In genomic region chr19:10292206-10292788, GRCh38 we compare ENCODE assay signal across 8 cellular contexts. TPM values are rescaled to one million over a fixed set of nuclear protein-coding genes. Genes with fewer than 3 reads are reported as not detected.
DNase-seq lines count a peak whose midpoint lies in the region; ATAC-seq and TF ChIP-seq lines count a peak whose summit lies in the region.

No MANE protein-coding gene starts in this region.

- WGBS in lung, 2 donors, result 1 to 2% methylated on average over 42 to 45 of the region's 45 CpGs

- peak; percentile 46 for ATAC-seq in GM21529 (IDR thresholded peaks at IDR 0.05; ENCODE audit: unreplicated experiment)
- peak; percentile 73 for ATAC-seq in lung (ENCODE audit: insufficient read depth, low FRiP score)
- ATAC-seq in GM19463 (IDR thresholded peaks at IDR 0.05; ENCODE audit: unreplicated experiment), result no peak

- H3K4me3 ChIP-seq in dorsolateral prefrontal cortex, result peak overlapping the region in 57 of 59 donors; percentile 21 to 72 (median 56)
- peak overlapping the region; percentile 20 for H3K4me3 ChIP-seq in lung

- no peaks in the 10 kb centered on the region for H3K9me3 Mint-ChIP-seq in activated CD4-positive, alpha-beta T cell treated with anti-CD3 and anti-CD28 coated beads, Interleukin-2, amount 10 ng/mL, durations not matched to agents 24 days and 14 days

- DNase-seq in Ammon's horn (ENCODE audit: low spot score) (peak; percentile 69), NAMALWA (ENCODE audit: low spot score) (peak; percentile 81), dorsolateral prefrontal cortex (peak in 7 of 10 donors; percentile 44 to 86 (median 70)), lung (ENCODE audit: low spot score) (peak; percentile 92)
- DNase-seq in activated CD4-positive, alpha-beta T cell treated with anti-CD3 and anti-CD28 coated beads, Interleukin-2, amount 10 ng/mL, durations not matched to agents 24 days and 14 days, result peak; percentile 92
- peak; percentile 54 for DNase-seq in stimulated activated CD8-positive, alpha-beta memory T cell treated with anti-CD3 and anti-CD28 coated beads, Interleukin-15, amount 100 ng/mL, for 1 hour (ENCODE audit: low read depth)

- peak overlapping the region; percentile 88 for H3K4me3 Mint-ChIP-seq in activated CD4-positive, alpha-beta T cell treated with anti-CD3 and anti-CD28 coated beads, Interleukin-2, amount 10 ng/mL, durations not matched to agents 24 days and 14 days

- intact Hi-C loops in activated CD4-positive, alpha-beta T cell treated with anti-CD3 and anti-CD28 coated beads, Interleukin-2, amount 10 ng/mL, durations not matched to agents 24 days and 14 days (cut with micrococcal nuclease), result loop anchor here (5.0 kb wide), 2 partner anchors 220 to 275 kb away; partner anchors contain the start of genes CDKN2D and KRI1
- intact Hi-C loops in dorsolateral prefrontal cortex (cut with DNase I), result no loop called here

- TF ChIP-seq CTCF in dorsolateral prefrontal cortex (IDR thresholded peaks at IDR 0.05 in 54 of 56, conservative IDR thresholded peaks at IDR 0.05 in 2 of 56; ENCODE audit: low read depth in 1 of 56, partially characterized antibody in 56 of 56) (no peak), lung (IDR thresholded peaks at IDR 0.05; ENCODE audit: control extremely low read depth, extremely low read depth) (no peak)

- H3K4me1 Mint-ChIP-seq in activated CD4-positive, alpha-beta T cell treated with anti-CD3 and anti-CD28 coated beads, Interleukin-2, amount 10 ng/mL, durations not matched to agents 24 days and 14 days, result peaks cover 59% of the 10 kb centered on the region

- H3K27ac ChIP-seq in dorsolateral prefrontal cortex (no peak overlapping the region), lung (ENCODE audit: low read depth in 1 of 2, low read length in 1 of 2) (peak overlapping the region in 1 of 2 donors; percentile 50)

- peaks cover 0 to 7% of the 10 kb centered on the region in 2 donors for H3K9me3 ChIP-seq in lung (ENCODE audit: control insufficient read depth in 2 of 2, insufficient read depth in 1 of 2, low read length in 1 of 2)

- H3K4me1 ChIP-seq in lung (ENCODE audit: control insufficient read depth in 2 of 2, insufficient read depth in 2 of 2, low read length in 2 of 2), result peaks cover 0 to 45% of the 10 kb centered on the region in 2 donors

- H3K27ac Mint-ChIP-seq in activated CD4-positive, alpha-beta T cell treated with anti-CD3 and anti-CD28 coated beads, Interleukin-2, amount 10 ng/mL, durations not matched to agents 24 days and 14 days, result peak overlapping the region; percentile 43

- peaks cover 54% of the 10 kb centered on the region for H3K27me3 Mint-ChIP-seq in activated CD4-positive, alpha-beta T cell treated with anti-CD3 and anti-CD28 coated beads, Interleukin-2, amount 10 ng/mL, durations not matched to agents 24 days and 14 days

- peaks cover 4% of the 10 kb centered on the region for H3K36me3 Mint-ChIP-seq in activated CD4-positive, alpha-beta T cell treated with anti-CD3 and anti-CD28 coated beads, Interleukin-2, amount 10 ng/mL, durations not matched to agents 24 days and 14 days (ENCODE audit: low read depth)

- peaks cover 0 to 98% (median 83%) of the 10 kb centered on the region in 45 donors for H3K27me3 ChIP-seq in dorsolateral prefrontal cortex
- H3K27me3 ChIP-seq in lung (ENCODE audit: control insufficient read depth, insufficient read depth), result no peaks in the 10 kb centered on the region

- no peaks in the 10 kb centered on the region for H3K36me3 ChIP-seq in lung (ENCODE audit: control insufficient read depth in 2 of 2, insufficient read depth in 2 of 2, low read length in 2 of 2)

RNA-seq across cellular contexts. Expression of gene ICAM5, which starts 2.5 kb away (rescaled TPM):
- total RNA-seq in activated CD4-positive, alpha-beta T cell treated with anti-CD3 and anti-CD28 coated beads, Interleukin-2, amount 10 ng/mL, durations not matched to agents 24 days and 14 days, result 3.0 and 3.8 TPM in 2 replicates
- total RNA-seq in dorsolateral prefrontal cortex (100 to 1,000 TPM in 1 of 120 experiments, 10 to 100 TPM in 119; 21.8 to 112 (median 61.0) TPM), lung (10 to 100 TPM; 22.2 to 32.1 TPM)
- polyA plus RNA-seq in lung, result 10 to 100 TPM in 1 of 2 donors, 1 to 10 TPM in 1; 4.1 to 15.0 TPM

RNA-seq across cellular contexts. Expression of gene ICAM4, which starts 5.5 kb away (rescaled TPM):
- total RNA-seq in activated CD4-positive, alpha-beta T cell treated with anti-CD3 and anti-CD28 coated beads, Interleukin-2, amount 10 ng/mL, durations not matched to agents 24 days and 14 days, result 0.71 and 0.79 TPM in 2 replicates
- total RNA-seq in dorsolateral prefrontal cortex, result 1 to 10 TPM in 1 of 120 experiments, under 1 TPM in 9, not detected in 110; 0.38 to 1.1 (median 0.51) TPM
- 10 to 100 TPM in 1 of 2 donors, 1 to 10 TPM in 1; 8.2 to 38.8 TPM for total RNA-seq in lung
- polyA plus RNA-seq in lung, result 1 to 10 TPM; 4.6 to 8.0 TPM

RNA-seq across cellular contexts. Expression of gene ZGLP1, which starts 17.3 kb away (rescaled TPM):
- total RNA-seq in activated CD4-positive, alpha-beta T cell treated with anti-CD3 and anti-CD28 coated beads, Interleukin-2, amount 10 ng/mL, durations not matched to agents 24 days and 14 days, result 2.0 and 2.8 TPM in 2 replicates
- total RNA-seq in dorsolateral prefrontal cortex (10 to 100 TPM in 99 of 120 experiments, 1 to 10 TPM in 21; 4.6 to 30.9 (median 13.3) TPM), lung (1 to 10 TPM; 3.7 to 5.1 TPM)
- 1 to 10 TPM; 3.0 to 6.7 TPM for polyA plus RNA-seq in lung

RNA-seq across cellular contexts. Expression of gene ICAM1, which starts 21.4 kb away (rescaled TPM):
- 81.5 and 82.1 TPM in 2 replicates for total RNA-seq in activated CD4-positive, alpha-beta T cell treated with anti-CD3 and anti-CD28 coated beads, Interleukin-2, amount 10 ng/mL, durations not matched to agents 24 days and 14 days
- 10 to 100 TPM in 28 of 120 experiments, 1 to 10 TPM in 92; 1.5 to 66.9 (median 5.3) TPM for total RNA-seq in dorsolateral prefrontal cortex
- 100 to 1,000 TPM; 179 to 191 TPM for total RNA-seq in lung
- polyA plus RNA-seq in lung, result 100 to 1,000 TPM in 1 of 2 donors, 10 to 100 TPM in 1; 88.4 to 391 TPM

RNA-seq across cellular contexts. Expression of gene FDX2, which starts 23.5 kb away (rescaled TPM):
- 23.9 and 24.9 TPM in 2 replicates for total RNA-seq in activated CD4-positive, alpha-beta T cell treated with anti-CD3 and anti-CD28 coated beads, Interleukin-2, amount 10 ng/mL, durations not matched to agents 24 days and 14 days
- total RNA-seq in dorsolateral prefrontal cortex (10 to 100 TPM; 29.3 to 73.6 (median 49.2) TPM), lung (10 to 100 TPM in 1 of 2 donors, 1 to 10 TPM in 1; 9.6 to 20.9 TPM)
- polyA plus RNA-seq in lung, result 10 to 100 TPM; 21.4 to 38.4 TPM
